In genomic region chr9:99272866-99273265, GRCh38 we compare ENCODE assay signal across 26 cellular contexts.
"Had no signal": no experiment of that assay in that cellular context is flagged by ENCODE, and none has a peak within 500 bp of the region (broad histone marks: within the 10 kb centered on the region; RNA-seq: fewer than 3 reads in every experiment).

No MANE protein-coding gene starts in this region.

- H3K4me1 ChIP-seq: breast epithelium, esophagus squamous epithelium, pancreas, psoas muscle, transverse colon had no signal

- H3K4me3 Mint-ChIP-seq: activated CD4-positive, alpha-beta memory T cell treated with anti-CD3 and anti-CD28 coated beads for 36 hours; activated CD4-positive, alpha-beta T cell treated with anti-CD3 and anti-CD28 coated beads, Interleukin-2, amount 10 ng/mL, durations not matched to agents 24 days and 14 days; activated naive CD4-positive, alpha-beta T cell treated with anti-CD3 and anti-CD28 coated beads, Interleukin-2, amount 50 U/mL, for 24 hours; activated naive CD8-positive, alpha-beta T cell treated with anti-CD3 and anti-CD28 coated beads, Interleukin-2, amount 50 U/mL, for 24 hours; naive B cell; neural crest cell; T-helper 17 cell had no signal

- H3K36me3 ChIP-seq: breast epithelium, esophagus squamous epithelium, pancreas, transverse colon, WERI-Rb-1 had no signal

- H3K27ac ChIP-seq: breast epithelium, esophagus squamous epithelium, pancreas, psoas muscle, transverse colon, WERI-Rb-1 had no signal

- H3K27me3 ChIP-seq: breast epithelium, esophagus squamous epithelium, pancreas, transverse colon had no signal

- H3K27ac Mint-ChIP-seq: activated CD4-positive, alpha-beta memory T cell treated with anti-CD3 and anti-CD28 coated beads for 36 hours; activated CD4-positive, alpha-beta T cell treated with anti-CD3 and anti-CD28 coated beads, Interleukin-2, amount 10 ng/mL, durations not matched to agents 24 days and 14 days; activated naive CD4-positive, alpha-beta T cell treated with anti-CD3 and anti-CD28 coated beads, Interleukin-2, amount 50 U/mL, for 24 hours; activated naive CD8-positive, alpha-beta T cell treated with anti-CD3 and anti-CD28 coated beads, Interleukin-2, amount 50 U/mL, for 24 hours; activated T-helper 2 cell treated with anti-CD3 and anti-CD28 coated beads, Interferon-gamma antibody, Interleukin-2, Interleukin-4, amounts not matched to agents 10 μg/mL and 5 μg/mL and 100 μg/mL, durations not matched to agents 14 hours and 24 hours and 36 hours; naive B cell; T-helper 17 cell had no signal

- ATAC-seq: activated CD4-positive, CD25-positive, alpha-beta regulatory T cell treated with anti-CD3 and anti-CD28 coated beads, Interleukin-2, amount 50 U/mL, for 24 hours; activated naive CD8-positive, alpha-beta T cell treated with anti-CD3 and anti-CD28 coated beads, Interleukin-2, amount 50 U/mL, for 24 hours; left ventricle myocardium superior; pancreas; psoas muscle; right cardiac atrium; T-helper 17 cell had no signal

- H3K4me1 Mint-ChIP-seq: activated naive CD4-positive, alpha-beta T cell treated with anti-CD3 and anti-CD28 coated beads, Interleukin-2, amount 50 U/mL, for 24 hours had no signal

- H3K9me3 ChIP-seq: breast epithelium, esophagus squamous epithelium, pancreas, psoas muscle, transverse colon had no signal

- DNase-seq: activated CD4-positive, alpha-beta memory T cell treated with anti-CD3 and anti-CD28 coated beads for 36 hours; activated CD4-positive, alpha-beta T cell treated with anti-CD3 and anti-CD28 coated beads, Interleukin-2, amount 10 ng/mL, durations not matched to agents 24 days and 14 days; activated CD8-positive, alpha-beta memory T cell treated with anti-CD3 and anti-CD28 coated beads, Interleukin-2, amount 50 U/mL, for 48 hours; activated naive CD8-positive, alpha-beta T cell treated with anti-CD3 and anti-CD28 coated beads, Interleukin-2, amount 50 U/mL, for 24 hours; activated T-cell treated with anti-CD3 and anti-CD28 coated beads, Interleukin-2, amount 50 U/mL, for 48 hours; amygdala; central memory CD4-positive, alpha-beta T cell; esophagus squamous epithelium; left ventricle myocardium superior; naive B cell; nucleus accumbens; pancreas; psoas muscle; right cardiac atrium; stimulated activated CD4-positive, alpha-beta T cell treated with anti-CD3 and anti-CD28 coated beads, Interleukin-15, amount 100 ng/mL, for 24 hours; stimulated activated CD4-positive, alpha-beta T cell treated with anti-CD3 and anti-CD28 coated beads, Interleukin-2, amount 100 ng/mL, for 24 hours; stimulated activated naive CD4-positive, alpha-beta T cell treated with Interleukin-2 at 50 U/mL for 16 hours; T-helper 17 cell; T1000; transverse colon; WERI-Rb-1 had no signal

- H3K9me3 Mint-ChIP-seq: activated CD4-positive, alpha-beta memory T cell treated with anti-CD3 and anti-CD28 coated beads for 36 hours; activated CD4-positive, alpha-beta T cell treated with anti-CD3 and anti-CD28 coated beads, Interleukin-2, amount 10 ng/mL, durations not matched to agents 24 days and 14 days; activated naive CD4-positive, alpha-beta T cell treated with anti-CD3 and anti-CD28 coated beads, Interleukin-2, amount 50 U/mL, for 24 hours; activated naive CD8-positive, alpha-beta T cell treated with anti-CD3 and anti-CD28 coated beads, Interleukin-2, amount 50 U/mL, for 24 hours; activated T-helper 2 cell treated with anti-CD3 and anti-CD28 coated beads, Interferon-gamma antibody, Interleukin-2, Interleukin-4, amounts not matched to agents 10 μg/mL and 5 μg/mL and 100 μg/mL, durations not matched to agents 14 hours and 24 hours and 36 hours; naive B cell had no signal

- H3K36me3 Mint-ChIP-seq: activated CD4-positive, alpha-beta memory T cell treated with anti-CD3 and anti-CD28 coated beads for 36 hours; activated naive CD4-positive, alpha-beta T cell treated with anti-CD3 and anti-CD28 coated beads, Interleukin-2, amount 50 U/mL, for 24 hours; naive B cell had no signal

- H3K4me3 ChIP-seq: breast epithelium, esophagus squamous epithelium, pancreas, psoas muscle, transverse colon had no signal
